In genomic region chr16:67278773-67279295, GRCh38 we compare ENCODE assay signal across 1 cellular context.
TF ChIP-seq lines count a peak whose summit lies in the region.

No MANE protein-coding gene starts in this region.

TF ChIP-seq in HepG2, 621 proteins besides CTCF, POLR2A, EP300 and RAD21 (continued from another document and continues in another):
- TF ChIP-seq HDAC1 (CRISPR knock-in tag; IDR thresholded peaks at IDR 0.05) (0 out of 2 replicates have a peak, but pooled peaks have one; percentile 40), ZMAT3 (CRISPR knock-in tag; conservative IDR thresholded peaks at IDR 0.05) (0 out of 2 replicates have a peak, but pooled peaks have one; percentile 1), TBX3 (IDR thresholded peaks at IDR 0.05; ENCODE audit: borderline replicate concordance) (no peak), KLF15 (CRISPR knock-in tag; IDR thresholded peaks at IDR 0.05; ENCODE audit: borderline replicate concordance) (no peak), NFE2L1 (CRISPR knock-in tag; IDR thresholded peaks at IDR 0.05; ENCODE audit: borderline replicate concordance) (no peak), RELA (CRISPR knock-in tag; IDR thresholded peaks at IDR 0.05) (no peak), CHD4 (IDR thresholded peaks at IDR 0.05; ENCODE audit: borderline replicate concordance, low read length) (no peak), ATF7 (IDR thresholded peaks at IDR 0.05) (no peak), ATF7 (CRISPR knock-in tag; IDR thresholded peaks at IDR 0.05) (no peak), RAD51 (IDR thresholded peaks at IDR 0.05; ENCODE audit: borderline replicate concordance) (no peak), ZNF781 (CRISPR knock-in tag; IDR thresholded peaks at IDR 0.05; ENCODE audit: borderline replicate concordance, not compliant biosample characterization) (no peak), ZKSCAN5 (CRISPR knock-in tag; IDR thresholded peaks at IDR 0.05) (no peak), CREBL2 (CRISPR knock-in tag; IDR thresholded peaks at IDR 0.05; ENCODE audit: borderline replicate concordance) (no peak), MED8 (CRISPR knock-in tag; IDR thresholded peaks at IDR 0.05; ENCODE audit: insufficient replicate concordance) (no peak), ZNF17 (CRISPR knock-in tag; IDR thresholded peaks at IDR 0.05) (no peak), ZBTB33 (CRISPR knock-in tag; IDR thresholded peaks at IDR 0.05) (no peak; the same call in 1 of the 2 replicates), ZSCAN31 (CRISPR knock-in tag; IDR thresholded peaks at IDR 0.05; ENCODE audit: low read depth) (no peak), KMT2A (CRISPR knock-in tag; IDR thresholded peaks at IDR 0.05) (peak; percentile 42; the same call in 1 of the 2 replicates), ZNF296 (CRISPR knock-in tag; conservative IDR thresholded peaks at IDR 0.05) (no peak), ZNF558 (CRISPR knock-in tag; IDR thresholded peaks at IDR 0.05; ENCODE audit: borderline replicate concordance) (no peak), ZNF891 (CRISPR knock-in tag; IDR thresholded peaks at IDR 0.05) (peak; percentile 79; the same call in 1 of the 2 replicates), ZNF850 (CRISPR knock-in tag; conservative IDR thresholded peaks at IDR 0.05) (0 out of 2 replicates have a peak, but pooled peaks have one; percentile 60), MTF2 (CRISPR knock-in tag; IDR thresholded peaks at IDR 0.05; ENCODE audit: borderline replicate concordance) (no peak), TEAD3 (CRISPR knock-in tag; optimal IDR thresholded peaks at IDR 0.05; ENCODE audit: borderline replicate concordance) (peak; percentile 30), ZSCAN30 (CRISPR knock-in tag; IDR thresholded peaks at IDR 0.05) (no peak; the same call in 1 of the 2 replicates), FOXJ3 (CRISPR knock-in tag; IDR thresholded peaks at IDR 0.05; ENCODE audit: borderline replicate concordance) (no peak), TCF7L2 (IDR thresholded peaks at IDR 0.05; ENCODE audit: low read depth, low read length) (no peak), ZNF329 (CRISPR knock-in tag; IDR thresholded peaks at IDR 0.05; ENCODE audit: low read depth) (no peak), ZNF24 (IDR thresholded peaks at IDR 0.05) (no peak), ZNF543 (CRISPR knock-in tag; IDR thresholded peaks at IDR 0.05) (0 out of 2 replicates have a peak, but pooled peaks have one; percentile 46), ZFP62 (CRISPR knock-in tag; IDR thresholded peaks at IDR 0.05) (no peak), RARG (CRISPR knock-in tag; IDR thresholded peaks at IDR 0.05; ENCODE audit: low read depth) (no peak), ATF2 (CRISPR knock-in tag; IDR thresholded peaks at IDR 0.05) (no peak), ZNF343 (CRISPR knock-in tag; IDR thresholded peaks at IDR 0.05) (no peak), ZNF12 (CRISPR knock-in tag; IDR thresholded peaks at IDR 0.05) (no peak), MEF2D (CRISPR knock-in tag; IDR thresholded peaks at IDR 0.05) (no peak), ZNF317 (CRISPR knock-in tag; IDR thresholded peaks at IDR 0.05) (no peak), ZNF788 (CRISPR knock-in tag; IDR thresholded peaks at IDR 0.05; ENCODE audit: borderline replicate concordance) (no peak; the same call in 1 of the 2 replicates), ZNF160 (CRISPR knock-in tag; IDR thresholded peaks at IDR 0.05) (no peak), LCORL (IDR thresholded peaks at IDR 0.05) (no peak), LCORL (CRISPR knock-in tag; IDR thresholded peaks at IDR 0.05) (no peak), XRCC5 (optimal IDR thresholded peaks at IDR 0.05; ENCODE audit: low read length) (no peak), MBD4 (IDR thresholded peaks at IDR 0.05; ENCODE audit: borderline replicate concordance, low read length) (no peak), SNAPC2 (CRISPR knock-in tag; IDR thresholded peaks at IDR 0.05) (no peak), STAT6 (CRISPR knock-in tag; IDR thresholded peaks at IDR 0.05; ENCODE audit: borderline replicate concordance) (no peak), CREB1 (IDR thresholded peaks at IDR 0.05) (no peak), CREB1 (CRISPR knock-in tag; IDR thresholded peaks at IDR 0.05) (no peak), MXD4 (CRISPR knock-in tag; IDR thresholded peaks at IDR 0.05) (0 out of 2 replicates have a peak, but pooled peaks have one; percentile 29), YEATS4 (CRISPR knock-in tag; IDR thresholded peaks at IDR 0.05; ENCODE audit: borderline replicate concordance) (0 out of 2 replicates have a peak, but pooled peaks have one; percentile 74), DDIT3 (CRISPR knock-in tag; IDR thresholded peaks at IDR 0.05) (no peak), HNF1A (IDR thresholded peaks at IDR 0.05; ENCODE audit: low read depth) (no peak), HNF1A (CRISPR knock-in tag; IDR thresholded peaks at IDR 0.05; ENCODE audit: borderline replicate concordance) (no peak; the same call in 1 of the 2 replicates), ZBTB8A (CRISPR knock-in tag; IDR thresholded peaks at IDR 0.05; ENCODE audit: borderline replicate concordance, low read depth) (no peak), TCF7 (IDR thresholded peaks at IDR 0.05; ENCODE audit: low read depth) (no peak)
- TF ChIP-seq, protein P1, sequence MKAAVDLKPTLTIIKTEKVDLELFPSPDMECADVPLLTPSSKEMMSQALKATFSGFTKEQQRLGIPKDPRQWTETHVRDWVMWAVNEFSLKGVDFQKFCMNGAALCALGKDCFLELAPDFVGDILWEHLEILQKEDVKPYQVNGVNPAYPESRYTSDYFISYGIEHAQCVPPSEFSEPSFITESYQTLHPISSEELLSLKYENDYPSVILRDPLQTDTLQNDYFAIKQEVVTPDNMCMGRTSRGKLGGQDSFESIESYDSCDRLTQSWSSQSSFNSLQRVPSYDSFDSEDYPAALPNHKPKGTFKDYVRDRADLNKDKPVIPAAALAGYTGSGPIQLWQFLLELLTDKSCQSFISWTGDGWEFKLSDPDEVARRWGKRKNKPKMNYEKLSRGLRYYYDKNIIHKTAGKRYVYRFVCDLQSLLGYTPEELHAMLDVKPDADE (CRISPR knock-in tag; IDR thresholded peaks at IDR 0.05), result no peak
- TF ChIP-seq, protein P2, sequence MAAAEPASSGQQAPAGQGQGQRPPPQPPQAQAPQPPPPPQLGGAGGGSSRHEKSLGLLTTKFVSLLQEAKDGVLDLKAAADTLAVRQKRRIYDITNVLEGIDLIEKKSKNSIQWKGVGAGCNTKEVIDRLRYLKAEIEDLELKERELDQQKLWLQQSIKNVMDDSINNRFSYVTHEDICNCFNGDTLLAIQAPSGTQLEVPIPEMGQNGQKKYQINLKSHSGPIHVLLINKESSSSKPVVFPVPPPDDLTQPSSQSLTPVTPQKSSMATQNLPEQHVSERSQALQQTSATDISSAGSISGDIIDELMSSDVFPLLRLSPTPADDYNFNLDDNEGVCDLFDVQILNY (CRISPR knock-in tag; conservative IDR thresholded peaks at IDR 0.05), result no peak
- TF ChIP-seq, protein P3, sequence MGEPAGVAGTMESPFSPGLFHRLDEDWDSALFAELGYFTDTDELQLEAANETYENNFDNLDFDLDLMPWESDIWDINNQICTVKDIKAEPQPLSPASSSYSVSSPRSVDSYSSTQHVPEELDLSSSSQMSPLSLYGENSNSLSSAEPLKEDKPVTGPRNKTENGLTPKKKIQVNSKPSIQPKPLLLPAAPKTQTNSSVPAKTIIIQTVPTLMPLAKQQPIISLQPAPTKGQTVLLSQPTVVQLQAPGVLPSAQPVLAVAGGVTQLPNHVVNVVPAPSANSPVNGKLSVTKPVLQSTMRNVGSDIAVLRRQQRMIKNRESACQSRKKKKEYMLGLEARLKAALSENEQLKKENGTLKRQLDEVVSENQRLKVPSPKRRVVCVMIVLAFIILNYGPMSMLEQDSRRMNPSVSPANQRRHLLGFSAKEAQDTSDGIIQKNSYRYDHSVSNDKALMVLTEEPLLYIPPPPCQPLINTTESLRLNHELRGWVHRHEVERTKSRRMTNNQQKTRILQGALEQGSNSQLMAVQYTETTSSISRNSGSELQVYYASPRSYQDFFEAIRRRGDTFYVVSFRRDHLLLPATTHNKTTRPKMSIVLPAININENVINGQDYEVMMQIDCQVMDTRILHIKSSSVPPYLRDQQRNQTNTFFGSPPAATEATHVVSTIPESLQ (CRISPR knock-in tag; conservative IDR thresholded peaks at IDR 0.05), result no peak
- TF ChIP-seq, protein P4, sequence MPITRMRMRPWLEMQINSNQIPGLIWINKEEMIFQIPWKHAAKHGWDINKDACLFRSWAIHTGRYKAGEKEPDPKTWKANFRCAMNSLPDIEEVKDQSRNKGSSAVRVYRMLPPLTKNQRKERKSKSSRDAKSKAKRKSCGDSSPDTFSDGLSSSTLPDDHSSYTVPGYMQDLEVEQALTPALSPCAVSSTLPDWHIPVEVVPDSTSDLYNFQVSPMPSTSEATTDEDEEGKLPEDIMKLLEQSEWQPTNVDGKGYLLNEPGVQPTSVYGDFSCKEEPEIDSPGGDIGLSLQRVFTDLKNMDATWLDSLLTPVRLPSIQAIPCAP (CRISPR knock-in tag; IDR thresholded peaks at IDR 0.05; ENCODE audit: low read depth), result no peak
